Comparison of ENCODE assay signal across 8 cellular contexts in genomic region chr1:28928306-28928987, GRCh38. TPM values are rescaled to one million over a fixed set of nuclear protein-coding genes. Genes with fewer than 3 reads are reported as not detected.
A peak's percentile ranks its signal among the peaks of the same experiment; 100 is the strongest.
DNase-seq lines count a peak whose midpoint lies in the region; ATAC-seq and TF ChIP-seq lines count a peak whose summit lies in the region.

No MANE protein-coding gene starts in this region.

- peaks cover 67% of the 10 kb centered on the region for H3K4me1 Mint-ChIP-seq in activated CD4-positive, alpha-beta memory T cell treated with anti-CD3 and anti-CD28 coated beads for 36 hours (ENCODE audit: low read depth)

- H3K27me3 Mint-ChIP-seq in activated CD4-positive, alpha-beta memory T cell treated with anti-CD3 and anti-CD28 coated beads for 36 hours, result no peaks in the 10 kb centered on the region

- H3K4me3 ChIP-seq in liver (ENCODE audit: low read depth in 1 of 3, low read length in 3 of 3) (no peak overlapping the region), urinary bladder (ENCODE audit: low read depth, low read length) (no peak overlapping the region)

- intact Hi-C loops in Right ventricle myocardium superior (cut with DNase I), result no loop called here
- intact Hi-C loops in Right ventricle myocardium inferior (cut with DNase I), result no loop called here
- intact Hi-C loops in activated CD4-positive, alpha-beta memory T cell treated with anti-CD3 and anti-CD28 coated beads for 36 hours (cut with micrococcal nuclease), result loop anchor here (5.0 kb wide), 1 partner anchor 41 kb away; no protein-coding TSS in a partner anchor

- no peaks in the 10 kb centered on the region for H3K36me3 Mint-ChIP-seq in activated CD4-positive, alpha-beta memory T cell treated with anti-CD3 and anti-CD28 coated beads for 36 hours

- TF ChIP-seq RAD21 in liver (IDR thresholded peaks at IDR 0.05), result no peak

- no peak for TF ChIP-seq CTCF in liver (IDR thresholded peaks at IDR 0.05; ENCODE audit: low read depth, low read length, missing input control)

- peak; percentile 15 for ATAC-seq in Right ventricle myocardium superior (ENCODE audit: poor library complexity)
- no peak for ATAC-seq in Right ventricle myocardium inferior

- H3K4me1 ChIP-seq in liver (ENCODE audit: control insufficient read depth in 4 of 4, insufficient read depth in 4 of 4, low read length in 3 of 4), result peaks cover 0 to 8% (median 3%) of the 10 kb centered on the region in 4 donors
- peaks cover 4% of the 10 kb centered on the region for H3K4me1 ChIP-seq in urinary bladder (ENCODE audit: insufficient read depth)

- peak overlapping the region; percentile 57 for H3K4me3 Mint-ChIP-seq in activated CD4-positive, alpha-beta memory T cell treated with anti-CD3 and anti-CD28 coated beads for 36 hours

- H3K27ac ChIP-seq in liver (ENCODE audit: low read depth in 1 of 2, low read length in 2 of 2) (peak overlapping the region; percentile 22 to 37), urinary bladder (ENCODE audit: low read depth) (peak overlapping the region; percentile 79)

- POLR2A ChIA-PET in activated CD4-positive, alpha-beta memory T cell treated with anti-CD3 and anti-CD28 coated beads for 36 hours (lab: Charles Lee), result interaction anchor here (2.7 kb wide), 1 partner anchor 14 kb away, joined by 13 read pairs; the partner anchor contains the start of gene EPB41

- H3K9me3 ChIP-seq in liver (ENCODE audit: control insufficient read depth in 4 of 4, low read length in 3 of 4), result no peaks in the 10 kb centered on the region

- H3K9ac ChIP-seq in liver (ENCODE audit: low read depth in 1 of 2, low read length in 2 of 2), result peak overlapping the region in 1 of 2 donors; percentile 33

- no peaks in the 10 kb centered on the region for H3K27me3 ChIP-seq in liver (ENCODE audit: control insufficient read depth in 4 of 4, insufficient read depth in 4 of 4, low read length in 3 of 4)

- peak overlapping the region; percentile 85 for H3K27ac Mint-ChIP-seq in activated CD4-positive, alpha-beta memory T cell treated with anti-CD3 and anti-CD28 coated beads for 36 hours

- DNase-seq in Right ventricle myocardium superior, result no peak
- DNase-seq in Right ventricle myocardium inferior (ENCODE audit: missing footprints), result no peak
- DNase-seq in activated CD4-positive, alpha-beta memory T cell treated with anti-CD3 and anti-CD28 coated beads for 36 hours, result no peak
- no peak for DNase-seq in SK-N-DZ (ENCODE audit: low spot score)
- no peak for DNase-seq in NCI-H82 (lab: John Stamatoyannopoulos, UW)
- DNase-seq in AG20443 (ENCODE audit: low spot score), result no peak

- CTCF ChIA-PET in activated CD4-positive, alpha-beta memory T cell treated with anti-CD3 and anti-CD28 coated beads for 36 hours (lab: Charles Lee), result interaction anchor here (0.7 to 2.4 kb wide), 2 partner anchors 9 to 46 kb away, joined by 3 to 7 read pairs; no protein-coding TSS in a partner anchor

- H3K36me3 ChIP-seq in liver (ENCODE audit: control insufficient read depth in 4 of 4, insufficient read depth in 3 of 4, low read depth in 1 of 4, low read length in 3 of 4) (no peaks in the 10 kb centered on the region), urinary bladder (ENCODE audit: insufficient read depth) (no peaks in the 10 kb centered on the region)

- 71% methylated on average over 2 of the region's 2 CpGs for WGBS in liver
- WGBS in urinary bladder, result 37% methylated on average over 2 of the region's 2 CpGs

- H3K9me3 Mint-ChIP-seq in activated CD4-positive, alpha-beta memory T cell treated with anti-CD3 and anti-CD28 coated beads for 36 hours, result no peaks in the 10 kb centered on the region

TF ChIP-seq in liver, 16 proteins besides CTCF, POLR2A, EP300 and RAD21:
- no peak for TF ChIP-seq GABPA (IDR thresholded peaks at IDR 0.05 in 1 of 2, conservative IDR thresholded peaks at IDR 0.05 in 1 of 2)
- TF ChIP-seq SP1 (IDR thresholded peaks at IDR 0.05), result no peak
- no peak for TF ChIP-seq MAX (IDR thresholded peaks at IDR 0.05)
- no peak for TF ChIP-seq HNF4G (IDR thresholded peaks at IDR 0.05)
- no peak for TF ChIP-seq EGR1 (IDR thresholded peaks at IDR 0.05; ENCODE audit: low read depth in 2 of 2)
- no peak for TF ChIP-seq FOXA1 (IDR thresholded peaks at IDR 0.05)
- TF ChIP-seq TAF1 (conservative IDR thresholded peaks at IDR 0.05), result no peak
- TF ChIP-seq RXRA (IDR thresholded peaks at IDR 0.05), result no peak
- TF ChIP-seq REST (IDR thresholded peaks at IDR 0.05), result no peak
- no peak for TF ChIP-seq FOXA2 (IDR thresholded peaks at IDR 0.05)
- no peak for TF ChIP-seq ATF3 (IDR thresholded peaks at IDR 0.05)
- no peak for TF ChIP-seq NR2F2 (IDR thresholded peaks at IDR 0.05)
- TF ChIP-seq YY1 (IDR thresholded peaks at IDR 0.05), result no peak
- TF ChIP-seq ZBTB33 (IDR thresholded peaks at IDR 0.05), result no peak
- TF ChIP-seq JUND (IDR thresholded peaks at IDR 0.05), result no peak
TF ChIP-seq in liver: peak in this region for 0.

RNA-seq across cellular contexts. Expression of gene EPB41, which starts 14.1 kb away (rescaled TPM):
- total RNA-seq in Right ventricle myocardium superior, result 24.0 TPM
- 24.9 TPM for total RNA-seq in Right ventricle myocardium inferior
- 10 to 100 TPM; 67.6 to 71.0 TPM for total RNA-seq in activated CD4-positive, alpha-beta memory T cell treated with anti-CD3 and anti-CD28 coated beads for 36 hours
- 100 to 1,000 TPM in 1 of 2 donors, 10 to 100 TPM in 1; 61.1 to 189 TPM for total RNA-seq in liver
- 10 to 100 TPM; 10.7 to 15.1 TPM for polyA plus RNA-seq in liver
- total RNA-seq in urinary bladder, result 37.4 TPM
- polyA plus RNA-seq in urinary bladder, result 11.0 TPM
- 79.5 and 92.7 TPM in 2 replicates for polyA plus RNA-seq in SK-N-DZ (2014; cell fraction: cytosol; rRNA removed)
- 41.3 and 55.5 TPM in 2 replicates for polyA plus RNA-seq in SK-N-DZ (2014; cell fraction: nucleus; rRNA removed)
